In the genomic region with DNA sequence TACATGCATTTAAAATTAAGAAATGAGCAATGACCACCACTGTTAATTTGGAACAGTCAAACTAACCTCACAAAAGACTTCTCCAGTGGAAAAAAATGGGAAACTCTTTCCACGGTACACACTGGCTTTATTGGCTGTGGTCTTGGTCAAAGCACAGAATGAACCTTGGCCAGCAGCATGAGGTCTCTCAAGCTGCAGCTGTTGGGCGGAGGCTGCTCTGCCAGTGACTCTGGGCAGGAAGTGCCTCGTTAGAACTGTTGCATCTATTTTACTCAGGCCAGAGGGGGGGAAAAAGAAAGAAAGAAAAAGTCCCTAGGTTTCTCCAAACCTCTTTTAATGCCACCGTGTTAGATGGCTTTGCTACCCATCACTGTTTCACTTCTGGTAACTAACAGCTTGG, we compare ENCODE assay signal across 8 cellular contexts.
A peak's percentile ranks its signal among the peaks of the same experiment; 100 is the strongest.
DNase-seq lines count a peak whose midpoint lies in the region; ATAC-seq, FAIRE-seq and TF ChIP-seq lines count a peak whose summit lies in the region.
"Had no signal": no experiment of that assay in that cellular context is flagged by ENCODE, and none has a peak within 500 bp of the region (broad histone marks: within the 10 kb centered on the region; RNA-seq: fewer than 3 reads in every experiment).

No MANE protein-coding gene starts in this region.

- no peak overlapping the region for H3K27ac Mint-ChIP-seq in activated T-helper 17 cell treated with anti-CD3 and anti-CD28 coated beads, Interleukin-2, amount 50 U/mL, for 72 hours

- no peaks in the 10 kb centered on the region for H3K36me3 ChIP-seq in ovary

- H3K27me3 Mint-ChIP-seq in activated T-helper 17 cell treated with anti-CD3 and anti-CD28 coated beads, Interleukin-2, amount 50 U/mL, for 72 hours: no peaks in the 10 kb centered on the region

- TF ChIP-seq EP300 in ovary (IDR thresholded peaks at IDR 0.05): no peak

- TF ChIP-seq POLR2A in ovary (IDR thresholded peaks at IDR 0.05): no peak

- H3K4me3 ChIP-seq in ovary: no peak overlapping the region
- H3K4me3 ChIP-seq: dorsolateral prefrontal cortex had no signal

- no peaks in the 10 kb centered on the region for H3K4me1 Mint-ChIP-seq in activated T-helper 17 cell treated with anti-CD3 and anti-CD28 coated beads, Interleukin-2, amount 50 U/mL, for 72 hours

- H3K4me3 Mint-ChIP-seq in activated T-helper 17 cell treated with anti-CD3 and anti-CD28 coated beads, Interleukin-2, amount 50 U/mL, for 72 hours: no peak overlapping the region

- WGBS in ovary, 3 donors: 26 to 36% (median 35%) methylated on average over 4 of the region's 4 CpGs

- no peak for FAIRE-seq in GM19239 (lab: Jason Lieb, UNC)

- H3K9me3 Mint-ChIP-seq in activated T-helper 17 cell treated with anti-CD3 and anti-CD28 coated beads, Interleukin-2, amount 50 U/mL, for 72 hours: peaks cover under 1% of the 10 kb centered on the region

- intact Hi-C loops in ovary (cut with DNase I): no loop called here

- ATAC-seq in GM19351 (IDR thresholded peaks at IDR 0.05; ENCODE audit: unreplicated experiment): peak; percentile 81
- peak; percentile 82 for ATAC-seq in HG03045 (IDR thresholded peaks at IDR 0.05; ENCODE audit: unreplicated experiment)
- ATAC-seq in activated T-helper 17 cell treated with anti-CD3 and anti-CD28 coated beads, Interleukin-2, amount 50 U/mL, for 72 hours (replicated peaks): peak; percentile 37

- peaks cover 6% of the 10 kb centered on the region for H3K4me1 ChIP-seq in ovary (ENCODE audit: insufficient read depth)

- H3K9me3 ChIP-seq in ovary: no peaks in the 10 kb centered on the region

- H3K27me3 ChIP-seq in ovary: no peaks in the 10 kb centered on the region
- H3K27me3 ChIP-seq: dorsolateral prefrontal cortex had no signal

- no peak overlapping the region for H3K27ac ChIP-seq in ovary

- no peak for TF ChIP-seq CTCF in ovary (IDR thresholded peaks at IDR 0.05)

- no peaks in the 10 kb centered on the region for H3K36me3 Mint-ChIP-seq in activated T-helper 17 cell treated with anti-CD3 and anti-CD28 coated beads, Interleukin-2, amount 50 U/mL, for 72 hours (ENCODE audit: low read depth)

- DNase-seq in ovary: peak in 3 of 5 donors; percentile 14 to 67 (median 24)
- no peak for DNase-seq in GM19239 (ENCODE audit: insufficient read length, low spot score)
- no peak for DNase-seq in NCI-H1092 treated with DMSO at 0.1 percent for 48 hours (lab: John Stamatoyannopoulos, UW)
- DNase-seq in SIG-M5 treated with dmso at 0.1 percent for 504 hours (lab: John Stamatoyannopoulos, UW; ENCODE audit: unreplicated experiment): no peak

Comparison
In these comparisons a context has a peak if more than half of its experiments do, and no peak if none do; other contexts are left out.
1. DNase-seq: peak in ovary (3 of 5); none in GM19239 (single experiment), NCI-H1092 treated with DMSO at 0.1 percent for 48 hours (single experiment) and SIG-M5 treated with dmso at 0.1 percent for 504 hours (single experiment).
2. Peak in every context shown above with its lines, with median percentiles within 50 percentile points of each other: ATAC-seq.